Comparison of ENCODE assay signal across 1 cellular context in genomic region chr18:35174093-35174731, GRCh38.
TF ChIP-seq lines count a peak whose summit lies in the region.

No MANE protein-coding gene starts in this region.

TF ChIP-seq in K562, 482 proteins besides CTCF, POLR2A, EP300 and RAD21 (continued from another document):
- TF ChIP-seq ARID3A (IDR thresholded peaks at IDR 0.05; ENCODE audit: borderline replicate concordance, low read depth, low read length) = 0 out of 2 replicates have a peak, but pooled peaks have one; percentile 53
- no peak for TF ChIP-seq NCOA6 (IDR thresholded peaks at IDR 0.05)
- peak in 1 of 2 experiments; percentile 93 for TF ChIP-seq AFF1 (IDR thresholded peaks at IDR 0.05; ENCODE audit: low read depth in 1 of 2, partially characterized antibody in 2 of 2)
- TF ChIP-seq ARID3B (CRISPR knock-in tag; IDR thresholded peaks at IDR 0.05; ENCODE audit: borderline replicate concordance) = no peak
- 0 out of 2 replicates have a peak, but pooled peaks have one; percentile 21 for TF ChIP-seq EP400 (IDR thresholded peaks at IDR 0.05)
- peak in 1 of 3 experiments; percentile 31; a peak in 1 of 6 replicates for TF ChIP-seq ZBTB11 (CRISPR knock-in tag; IDR thresholded peaks at IDR 0.05)
- TF ChIP-seq KLF16 (IDR thresholded peaks at IDR 0.05) = no peak
- TF ChIP-seq ZNF77 (CRISPR knock-in tag; IDR thresholded peaks at IDR 0.05) = no peak
- no peak for TF ChIP-seq SP2 (IDR thresholded peaks at IDR 0.05; ENCODE audit: extremely low read depth, low read depth, low read length, poor library complexity, severe bottlenecking)
- TF ChIP-seq E2F8 (IDR thresholded peaks at IDR 0.05; ENCODE audit: low read depth, partially characterized antibody) = peak; percentile 91
- no peak for TF ChIP-seq PHF21A (IDR thresholded peaks at IDR 0.05; ENCODE audit: borderline replicate concordance, low read depth)
- TF ChIP-seq CGGBP1 (CRISPR knock-in tag; IDR thresholded peaks at IDR 0.05) = no peak
- TF ChIP-seq CREM (IDR thresholded peaks at IDR 0.05; ENCODE audit: low read depth) = peak; percentile 18; the same call in 1 of the 2 replicates
- no peak for TF ChIP-seq NFE2L1 (tag; IDR thresholded peaks at IDR 0.05; ENCODE audit: borderline replicate concordance, low read depth)
- no peak for TF ChIP-seq NBN (IDR thresholded peaks at IDR 0.05; ENCODE audit: low read depth)
- no peak for TF ChIP-seq CREB3L1 (IDR thresholded peaks at IDR 0.05; ENCODE audit: borderline replicate concordance, low read depth)
- 0 out of 2 replicates have a peak, but pooled peaks have one; percentile 32 for TF ChIP-seq ZNF395 (CRISPR knock-in tag; IDR thresholded peaks at IDR 0.05)
- no peak for TF ChIP-seq U2AF1 (optimal IDR thresholded peaks at IDR 0.05; ENCODE audit: low read depth, low read length)
- no peak for TF ChIP-seq FIP1L1 (IDR thresholded peaks at IDR 0.05; ENCODE audit: low read depth, low read length, poor library complexity, severe bottlenecking)
- TF ChIP-seq ARID1B (IDR thresholded peaks at IDR 0.05) = peak; percentile 65
- no peak for TF ChIP-seq KDM2B (CRISPR knock-in tag; IDR thresholded peaks at IDR 0.05)
- no peak for TF ChIP-seq SRF (CRISPR knock-in tag; IDR thresholded peaks at IDR 0.05)
- peak; percentile 94 for TF ChIP-seq SPI1 (IDR thresholded peaks at IDR 0.05; ENCODE audit: borderline replicate concordance, low read depth, low read length)
- peak; percentile 98 for TF ChIP-seq ZNF444 (CRISPR knock-in tag; IDR thresholded peaks at IDR 0.05)
- peak; percentile 63; the same call in 1 of the 2 replicates for TF ChIP-seq DPF2 (IDR thresholded peaks at IDR 0.05)
- no peak for TF ChIP-seq TEAD2 (tag; IDR thresholded peaks at IDR 0.05)
